ENCODE assay signal across 8 cellular contexts in the genomic region with DNA sequence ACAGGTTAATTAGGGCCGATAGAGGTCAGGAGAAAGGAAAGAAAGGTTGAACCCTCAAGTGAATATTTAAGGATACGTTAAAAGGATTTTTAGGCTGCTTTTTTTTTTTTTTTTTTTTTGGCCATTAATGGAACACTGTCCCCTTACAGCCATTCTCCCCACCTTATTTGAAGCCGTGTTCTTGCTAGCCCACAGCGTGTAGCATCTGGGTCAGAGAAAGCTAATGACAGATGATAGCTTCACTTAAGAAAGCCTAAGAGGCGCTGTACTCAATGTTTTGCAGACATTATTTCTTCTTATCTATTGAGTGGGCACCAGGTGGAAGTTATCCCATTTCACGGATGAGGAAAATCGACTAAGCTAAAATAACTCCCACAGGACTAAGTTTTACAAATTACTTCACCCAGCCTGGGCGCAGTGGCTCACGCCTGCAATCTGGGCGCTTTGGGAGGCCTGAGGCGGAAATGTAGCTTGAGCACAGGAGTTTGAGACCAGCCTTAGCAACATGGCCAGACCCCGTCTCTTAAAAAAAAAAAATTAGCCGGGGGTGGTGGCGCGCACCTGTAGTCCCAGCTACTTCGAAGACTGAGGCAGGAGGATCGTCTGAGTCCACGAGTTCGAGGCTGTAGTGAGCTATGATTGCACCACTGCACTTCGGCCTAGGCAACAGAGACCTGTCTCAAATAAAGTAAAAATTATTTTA. TPM values are rescaled to one million over a fixed set of nuclear protein-coding genes. Genes with fewer than 3 reads are reported as not detected.
DNase-seq lines count a peak whose midpoint lies in the region; ATAC-seq and TF ChIP-seq lines count a peak whose summit lies in the region.

No MANE protein-coding gene starts in this region.

- WGBS in adrenal gland, 4 donors = 69 to 74% (median 70%) methylated on average over 20 of the region's 20 CpGs
- 78% methylated on average over 16 of the region's 20 CpGs for WGBS in right lobe of liver (ENCODE audit: insufficient coverage, low coverage, low lambda C conversion rate, missing lambda C conversion rate)
- WGBS in urinary bladder = 72% methylated on average over 20 of the region's 20 CpGs

- ATAC-seq in Right ventricle myocardium superior (ENCODE audit: poor library complexity) (no peak), right lobe of liver (no peak), GM19351 (IDR thresholded peaks at IDR 0.05; ENCODE audit: unreplicated experiment) (no peak)

- H3K4me3 ChIP-seq in cardiac muscle cell (peak overlapping the region; percentile 85), adrenal gland (peak overlapping the region in 1 of 4 donors; percentile 97), right lobe of liver (peak overlapping the region; percentile 76 to 94 (median 85)), urinary bladder (ENCODE audit: low read depth, low read length) (peak overlapping the region; percentile 96)

- H3K27me3 ChIP-seq in cardiac muscle cell (no peaks in the 10 kb centered on the region), adrenal gland (no peaks in the 10 kb centered on the region), right lobe of liver (no peaks in the 10 kb centered on the region)

- intact Hi-C loops in Right ventricle myocardium superior (cut with DNase I) (no loop called here), adrenal gland (cut with DNase I) (no loop called here), right lobe of liver (cut with DNase I) (no loop called here)

- DNase-seq in cardiac muscle cell (ENCODE audit: low read depth in 1 of 2, low spot score in 1 of 2) (no peak), Right ventricle myocardium superior (no peak), adrenal gland (no peak), right lobe of liver (no peak), SKM-1 (lab: John Stamatoyannopoulos, UW; ENCODE audit: unreplicated experiment) (no peak), NOMO-1 treated with dmso at 0.1 percent for 144 hours (lab: John Stamatoyannopoulos, UW; ENCODE audit: unreplicated experiment) (no peak)

- TF ChIP-seq POLR2A in adrenal gland (IDR thresholded peaks at IDR 0.05) = no peak
- TF ChIP-seq POLR2A in right lobe of liver (IDR thresholded peaks at IDR 0.05) = no peak

- peaks cover 7% of the 10 kb centered on the region for H3K4me1 ChIP-seq in cardiac muscle cell (ENCODE audit: low read depth)
- peaks cover 0 to 24% of the 10 kb centered on the region in 2 donors for H3K4me1 ChIP-seq in adrenal gland (replicated peaks in 1 of 2)
- peaks cover 0 to 11% (median 0%) of the 10 kb centered on the region in 4 donors for H3K4me1 ChIP-seq in right lobe of liver
- no peaks in the 10 kb centered on the region for H3K4me1 ChIP-seq in urinary bladder (ENCODE audit: insufficient read depth)

- no peaks in the 10 kb centered on the region for H3K9me3 ChIP-seq in cardiac muscle cell (ENCODE audit: low read depth)
- no peaks in the 10 kb centered on the region for H3K9me3 ChIP-seq in adrenal gland (replicated peaks in 1 of 3)
- H3K9me3 ChIP-seq in right lobe of liver = no peaks in the 10 kb centered on the region

- H3K27ac ChIP-seq in cardiac muscle cell (peak overlapping the region; percentile 93), adrenal gland (peak overlapping the region; percentile 90 to 98 (median 96)), right lobe of liver (peak overlapping the region; percentile 79 to 96 (median 96)), urinary bladder (ENCODE audit: low read depth) (peak overlapping the region; percentile 84)

- TF ChIP-seq CTCF in cardiac muscle cell (IDR thresholded peaks at IDR 0.05; ENCODE audit: low read depth, low read length) (no peak), adrenal gland (IDR thresholded peaks at IDR 0.05) (no peak), right lobe of liver (IDR thresholded peaks at IDR 0.05) (no peak)

- H3K36me3 ChIP-seq in cardiac muscle cell = peaks cover 8% of the 10 kb centered on the region
- H3K36me3 ChIP-seq in adrenal gland (replicated peaks in 1 of 2) = no peaks in the 10 kb centered on the region
- peaks cover 0 to 6% (median 0%) of the 10 kb centered on the region in 4 donors for H3K36me3 ChIP-seq in right lobe of liver
- H3K36me3 ChIP-seq in urinary bladder (ENCODE audit: insufficient read depth) = no peaks in the 10 kb centered on the region

RNA-seq across cellular contexts. Expression of a gene that starts 1.0 kb away (rescaled TPM):
- 33.2 and 45.2 TPM in 2 replicates for total RNA-seq in cardiac muscle cell
- polyA plus RNA-seq in cardiac muscle cell = 40.5 and 49.9 TPM in 2 replicates
- 6.5 TPM for total RNA-seq in Right ventricle myocardium superior
- total RNA-seq in adrenal gland = 10 to 100 TPM; 16.8 to 37.9 (median 21.3) TPM
- polyA plus RNA-seq in adrenal gland = 10 to 100 TPM in 2 of 3 donors, 1 to 10 TPM in 1; 9.7 to 18.7 (median 12.4) TPM
- total RNA-seq in right lobe of liver = 1 to 10 TPM; 4.7 to 8.7 (median 6.1) TPM
- total RNA-seq in urinary bladder = 27.2 TPM
- 8.3 TPM for polyA plus RNA-seq in urinary bladder

RNA-seq across cellular contexts. Expression of a gene that starts 52.0 kb away (rescaled TPM):
- 18.0 and 27.3 TPM in 2 replicates for total RNA-seq in cardiac muscle cell
- polyA plus RNA-seq in cardiac muscle cell = 12.7 and 18.8 TPM in 2 replicates
- 9.6 TPM for total RNA-seq in Right ventricle myocardium superior
- total RNA-seq in adrenal gland = 10 to 100 TPM; 12.1 to 33.0 (median 16.7) TPM
- polyA plus RNA-seq in adrenal gland = 10 to 100 TPM in 1 of 3 donors, 1 to 10 TPM in 2; 3.9 to 10.5 (median 6.0) TPM
- 1 to 10 TPM; 4.1 to 5.9 (median 5.0) TPM for total RNA-seq in right lobe of liver
- total RNA-seq in urinary bladder = 34.2 TPM
- polyA plus RNA-seq in urinary bladder = 9.6 TPM
